Comparison of ENCODE assay signal across 12 cellular contexts in genomic region chr17:78139861-78140168, GRCh38. TPM values are rescaled to one million over a fixed set of nuclear protein-coding genes. Genes with fewer than 3 reads are reported as not detected.
A peak's percentile ranks its signal among the peaks of the same experiment; 100 is the strongest.
DNase-seq lines count a peak whose midpoint lies in the region; ATAC-seq and TF ChIP-seq lines count a peak whose summit lies in the region.
"Not testable (repeated sequence)": the region's sequence is repeated elsewhere in the genome, so short reads cannot be mapped to it uniquely, and the experiment has no call there.
"Had no signal": no experiment of that assay in that cellular context is flagged by ENCODE, and none has a peak within 500 bp of the region (broad histone marks: within the 10 kb centered on the region; RNA-seq: fewer than 3 reads in every experiment).

No MANE protein-coding gene starts in this region.

- not testable (repeated sequence) for TF ChIP-seq CTCF in GM23338 (conservative IDR thresholded peaks at IDR 0.05; ENCODE audit: low read depth in 2 of 2); vagina (IDR thresholded peaks at IDR 0.05)

- peak overlapping the region; percentile 62; the same call in 1 of the 2 replicates for H3K4me2 ChIP-seq in GM23338

- not testable (repeated sequence) for H3K27ac ChIP-seq in GM23338 (ENCODE audit: low read depth)
- peak overlapping the region; percentile 30 to 38 for H3K27ac ChIP-seq in esophagus (ENCODE audit: low read depth in 2 of 2, low read length in 1 of 2)
- H3K27ac ChIP-seq in vagina = peak overlapping the region; percentile 2

- not testable (repeated sequence) for H3K9me2 ChIP-seq in GM23338 (ENCODE audit: insufficient read depth)

- WGBS in esophagus, 2 donors = 81 to 87% methylated on average over 12 of the region's 12 CpGs

- CTCF ChIA-PET in activated naive CD4-positive, alpha-beta T cell treated with anti-CD3 and anti-CD28 coated beads for 36 hours (lab: Charles Lee) = interaction anchor here (0.8 to 7.9 kb wide), 6 partner anchors 12 to 112 kb away, joined by 3 to 100 read pairs (median 4); partner anchors contain the start of genes AFMID and TK1

- H3K4me3 Mint-ChIP-seq in GM23338; activated naive CD4-positive, alpha-beta T cell treated with anti-CD3 and anti-CD28 coated beads for 36 hours: not testable (repeated sequence)
- H3K4me3 Mint-ChIP-seq in T-helper 2 cell treated with Interferon-gamma antibody and Interleukin-4, amounts not matched to agents 5 μg/mL and 100 μg/mL, for 36 hours = peak overlapping the region; percentile 66
- peak overlapping the region; percentile 56 for H3K4me3 Mint-ChIP-seq in natural killer cell treated with Interleukin-12 subunit alpha and Interleukin-12 subunit beta and Interleukin-15 and Interleukin-18, amount 100 ng/mL, for 72 hours

- H3K27me3 Mint-ChIP-seq in GM23338 (ENCODE audit: insufficient read depth, low read depth, poor library complexity); T-helper 2 cell treated with Interferon-gamma antibody and Interleukin-4, amounts not matched to agents 5 μg/mL and 100 μg/mL, for 36 hours (ENCODE audit: low read depth); activated naive CD4-positive, alpha-beta T cell treated with anti-CD3 and anti-CD28 coated beads for 36 hours (ENCODE audit: low read depth); natural killer cell treated with Interleukin-12 subunit alpha and Interleukin-12 subunit beta and Interleukin-15 and Interleukin-18, amount 100 ng/mL, for 72 hours: not testable (repeated sequence)

- H3K4me1 ChIP-seq in GM23338 (ENCODE audit: insufficient read depth) = not testable (repeated sequence)
- peaks cover 1 to 21% of the 10 kb centered on the region in 2 donors for H3K4me1 ChIP-seq in esophagus (ENCODE audit: control insufficient read depth in 2 of 2, insufficient read depth in 2 of 2, low read length in 1 of 2)
- H3K4me1 ChIP-seq in vagina = peaks cover 40% of the 10 kb centered on the region

- TF ChIP-seq POLR2A in vagina (IDR thresholded peaks at IDR 0.05) = not testable (repeated sequence)

- H3F3A ChIP-seq in GM23338 (replicated peaks; ENCODE audit: low read depth) = not testable (repeated sequence)

- peak overlapping the region; percentile 97 for H2AFZ ChIP-seq in GM23338

- not testable (repeated sequence) for H3K27ac Mint-ChIP-seq in GM23338
- H3K27ac Mint-ChIP-seq in T-helper 2 cell treated with Interferon-gamma antibody and Interleukin-4, amounts not matched to agents 5 μg/mL and 100 μg/mL, for 36 hours = peak overlapping the region; percentile 93
- H3K27ac Mint-ChIP-seq in activated naive CD4-positive, alpha-beta T cell treated with anti-CD3 and anti-CD28 coated beads for 36 hours = peak overlapping the region; percentile 28
- peak overlapping the region; percentile 34 to 53 for H3K27ac Mint-ChIP-seq in natural killer cell treated with Interleukin-12 subunit alpha and Interleukin-12 subunit beta and Interleukin-15 and Interleukin-18, amount 100 ng/mL, for 72 hours

- not testable (repeated sequence) for H3K9me3 Mint-ChIP-seq in GM23338; T-helper 2 cell treated with Interferon-gamma antibody and Interleukin-4, amounts not matched to agents 5 μg/mL and 100 μg/mL, for 36 hours; activated naive CD4-positive, alpha-beta T cell treated with anti-CD3 and anti-CD28 coated beads for 36 hours; natural killer cell treated with Interleukin-12 subunit alpha and Interleukin-12 subunit beta and Interleukin-15 and Interleukin-18, amount 100 ng/mL, for 72 hours

- not testable (repeated sequence) for H3K4me3 ChIP-seq in GM23338; esophagus (ENCODE audit: low read depth in 1 of 2, low read length in 2 of 2); vagina

- not testable (repeated sequence) for H4K20me1 ChIP-seq in GM23338 (replicated peaks; ENCODE audit: insufficient read depth)

- intact Hi-C loops in activated naive CD4-positive, alpha-beta T cell treated with anti-CD3 and anti-CD28 coated beads for 36 hours (cut with micrococcal nuclease) = loop anchor here (1.0 to 10.0 kb wide), 4 partner anchors 29 to 635 kb away; partner anchors contain the start of genes AFMID, SYNGR2 and TK1
- intact Hi-C loops in vagina (cut with DNase I) = not testable (repeated sequence)

- not testable (repeated sequence) for H3K27me3 ChIP-seq in GM23338 (ENCODE audit: insufficient read depth); esophagus (ENCODE audit: control insufficient read depth in 1 of 2, insufficient read depth in 2 of 2, low read length in 2 of 2); vagina

- H3K79me2 ChIP-seq in GM23338 (replicated peaks; ENCODE audit: insufficient read depth) = not testable (repeated sequence)

- H3K9me3 ChIP-seq in esophagus (ENCODE audit: control insufficient read depth in 2 of 2, insufficient read depth in 1 of 2, low read depth in 1 of 2, low read length in 1 of 2); vagina: not testable (repeated sequence)

- H3K4me1 Mint-ChIP-seq in GM23338 = not testable (repeated sequence)
- H3K4me1 Mint-ChIP-seq in T-helper 2 cell treated with Interferon-gamma antibody and Interleukin-4, amounts not matched to agents 5 μg/mL and 100 μg/mL, for 36 hours (ENCODE audit: low read depth) = peaks cover 44% of the 10 kb centered on the region
- peaks cover 65% of the 10 kb centered on the region for H3K4me1 Mint-ChIP-seq in activated naive CD4-positive, alpha-beta T cell treated with anti-CD3 and anti-CD28 coated beads for 36 hours (ENCODE audit: low read depth)
- H3K4me1 Mint-ChIP-seq in natural killer cell treated with Interleukin-12 subunit alpha and Interleukin-12 subunit beta and Interleukin-15 and Interleukin-18, amount 100 ng/mL, for 72 hours (ENCODE audit: low read depth in 2 of 2) = peaks cover 33 to 51% of the 10 kb centered on the region in 2 donors

- ATAC-seq in GM23338; natural killer cell treated with Interleukin-12 subunit alpha and Interleukin-12 subunit beta and Interleukin-15 and Interleukin-18, amount 100 ng/mL, for 72 hours: not testable (repeated sequence)

- DNase-seq in GM23338 (ENCODE audit: low spot score); T-helper 2 cell treated with Interferon-gamma antibody and Interleukin-4, amounts not matched to agents 5 μg/mL and 100 μg/mL, for 36 hours (ENCODE audit: low spot score); activated naive CD4-positive, alpha-beta T cell treated with anti-CD3 and anti-CD28 coated beads for 36 hours; natural killer cell treated with Interleukin-12 subunit alpha and Interleukin-12 subunit beta and Interleukin-15 and Interleukin-18, amount 100 ng/mL, for 72 hours (ENCODE audit: low spot score); vagina (ENCODE audit: extremely low spot score in 2 of 2): not testable (repeated sequence)

- not testable (repeated sequence) for H3K36me3 Mint-ChIP-seq in GM23338 (ENCODE audit: low read depth); natural killer cell treated with Interleukin-12 subunit alpha and Interleukin-12 subunit beta and Interleukin-15 and Interleukin-18, amount 100 ng/mL, for 72 hours
- peaks cover 60% of the 10 kb centered on the region for H3K36me3 Mint-ChIP-seq in T-helper 2 cell treated with Interferon-gamma antibody and Interleukin-4, amounts not matched to agents 5 μg/mL and 100 μg/mL, for 36 hours (ENCODE audit: low read depth)
- H3K36me3 Mint-ChIP-seq in activated naive CD4-positive, alpha-beta T cell treated with anti-CD3 and anti-CD28 coated beads for 36 hours (ENCODE audit: low read depth) = peaks cover 26% of the 10 kb centered on the region

- not testable (repeated sequence) for H3K36me3 ChIP-seq in GM23338 (ENCODE audit: insufficient read depth); esophagus (ENCODE audit: control insufficient read depth in 2 of 2, insufficient read depth in 2 of 2, low read length in 1 of 2); vagina

RNA-seq across cellular contexts. Expression of gene C17orf99, which starts 6.4 kb away (rescaled TPM):
- not detected in 2 replicates for total RNA-seq in GM23338 (2014; rRNA removed; shearing (Covaris generic))
- polyA plus RNA-seq in GM23338 (2016; fragmentation: Nextera tagmentation; extraction: Ambion mirVana) (not detected in 2 replicates), esophagus (under 1 TPM; 0.12 to 0.27 TPM)
- not detected for total RNA-seq in activated naive CD4-positive, alpha-beta T cell treated with anti-CD3 and anti-CD28 coated beads for 36 hours
- not detected for total RNA-seq in natural killer cell treated with Interleukin-12 subunit alpha and Interleukin-12 subunit beta and Interleukin-15 and Interleukin-18, amount 100 ng/mL, for 72 hours
- not detected for total RNA-seq in vagina
- total RNA-seq: activated CD8-positive, alpha-beta memory T cell treated with anti-CD3 and anti-CD28 coated beads for 36 hours; aorta; myocyte; NCI-H460; Right ventricle myocardium superior had no signal
- polyA plus RNA-seq: liver had no signal

RNA-seq across cellular contexts. Expression of gene TMC8, which starts 9.2 kb away (rescaled TPM):
- 1.2 and 2.2 TPM in 2 replicates for total RNA-seq in GM23338 (2014; rRNA removed; shearing (Covaris generic))
- polyA plus RNA-seq in GM23338 (2016; fragmentation: Nextera tagmentation; extraction: Ambion mirVana) (1.3 and 1.8 TPM in 2 replicates), esophagus (1 to 10 TPM; 2.1 to 6.1 TPM)
- total RNA-seq in activated naive CD4-positive, alpha-beta T cell treated with anti-CD3 and anti-CD28 coated beads for 36 hours = 100 to 1,000 TPM; 105 to 110 TPM
- 100 to 1,000 TPM in 1 of 2 donors, 10 to 100 TPM in 1; 87.1 to 209 TPM for total RNA-seq in natural killer cell treated with Interleukin-12 subunit alpha and Interleukin-12 subunit beta and Interleukin-15 and Interleukin-18, amount 100 ng/mL, for 72 hours
- 24.6 TPM for total RNA-seq in vagina
- total RNA-seq: myocyte had no signal

RNA-seq across cellular contexts. Expression of gene TMC6, which starts 11.3 kb away (rescaled TPM):
- 56.7 and 72.2 TPM in 2 replicates for total RNA-seq in GM23338 (2014; rRNA removed; shearing (Covaris generic))
- polyA plus RNA-seq in GM23338 (2016; fragmentation: Nextera tagmentation; extraction: Ambion mirVana) (50.0 and 53.3 TPM in 2 replicates), esophagus (10 to 100 TPM; 24.3 to 37.5 TPM)
- total RNA-seq in activated naive CD4-positive, alpha-beta T cell treated with anti-CD3 and anti-CD28 coated beads for 36 hours = 10 to 100 TPM; 79.0 to 85.6 TPM
- 100 to 1,000 TPM; 282 to 351 TPM for total RNA-seq in natural killer cell treated with Interleukin-12 subunit alpha and Interleukin-12 subunit beta and Interleukin-15 and Interleukin-18, amount 100 ng/mL, for 72 hours
- total RNA-seq in vagina = 64.8 TPM

RNA-seq across cellular contexts. Expression of gene SYNGR2, which starts 28.6 kb away (rescaled TPM):
- 33.0 and 61.6 TPM in 2 replicates for total RNA-seq in GM23338 (2014; rRNA removed; shearing (Covaris generic))
- polyA plus RNA-seq in GM23338 (2016; fragmentation: Nextera tagmentation; extraction: Ambion mirVana) (43.1 and 46.9 TPM in 2 replicates), esophagus (10 to 100 TPM; 52.3 to 96.4 TPM)
- total RNA-seq in activated naive CD4-positive, alpha-beta T cell treated with anti-CD3 and anti-CD28 coated beads for 36 hours = 100 to 1,000 TPM in 1 of 2 experiments, 10 to 100 TPM in 1; 96.3 to 103 TPM
- 100 to 1,000 TPM in 1 of 2 donors, 10 to 100 TPM in 1; 84.9 to 120 TPM for total RNA-seq in natural killer cell treated with Interleukin-12 subunit alpha and Interleukin-12 subunit beta and Interleukin-15 and Interleukin-18, amount 100 ng/mL, for 72 hours
- total RNA-seq in vagina = 82.3 TPM

RNA-seq across cellular contexts. Expression of gene TK1, which starts 47.0 kb away (rescaled TPM):
- 83.7 and 84.4 TPM in 2 replicates for total RNA-seq in GM23338 (2014; rRNA removed; shearing (Covaris generic))
- 74.5 and 74.6 TPM in 2 replicates for polyA plus RNA-seq in GM23338 (2016; fragmentation: Nextera tagmentation; extraction: Ambion mirVana)
- 100 to 1,000 TPM; 165 to 173 TPM for total RNA-seq in activated naive CD4-positive, alpha-beta T cell treated with anti-CD3 and anti-CD28 coated beads for 36 hours
- 10 to 100 TPM; 16.9 to 37.4 TPM for polyA plus RNA-seq in esophagus
- total RNA-seq in natural killer cell treated with Interleukin-12 subunit alpha and Interleukin-12 subunit beta and Interleukin-15 and Interleukin-18, amount 100 ng/mL, for 72 hours = 100 to 1,000 TPM in 1 of 2 donors, 10 to 100 TPM in 1; 66.8 to 138 TPM
- total RNA-seq in vagina = 3.7 TPM
